Comparison of ENCODE assay signal across 27 cellular contexts in the genomic region with DNA sequence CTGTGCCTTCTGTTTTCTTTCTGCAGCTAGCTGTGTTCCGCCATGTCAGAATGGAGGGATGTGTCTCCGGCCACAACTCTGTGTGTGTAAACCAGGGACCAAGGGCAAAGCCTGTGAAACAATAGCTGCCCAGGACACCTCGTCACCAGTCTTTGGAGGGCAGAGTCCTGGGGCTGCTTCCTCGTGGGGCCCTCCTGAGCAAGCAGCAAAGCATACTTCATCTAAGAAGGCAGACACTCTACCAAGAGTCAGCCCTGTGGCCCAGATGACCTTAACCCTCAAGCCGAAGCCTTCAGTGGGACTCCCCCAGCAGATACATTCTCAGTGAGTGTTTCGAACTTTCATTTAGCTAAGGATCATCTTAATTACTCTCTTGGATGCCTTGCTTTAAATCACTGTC.
DNase-seq lines count a peak whose midpoint lies in the region; ATAC-seq and TF ChIP-seq lines count a peak whose summit lies in the region.
"Had no signal": no experiment of that assay in that cellular context is flagged by ENCODE, and none has a peak within 500 bp of the region (broad histone marks: within the 10 kb centered on the region; RNA-seq: fewer than 3 reads in every experiment).

No MANE protein-coding gene starts in this region.

- H3K27me3 ChIP-seq in ascending aorta (no peaks in the 10 kb centered on the region), heart right ventricle (no peaks in the 10 kb centered on the region), psoas muscle (ENCODE audit: insufficient read depth in 3 of 3, low read length in 2 of 3) (no peaks in the 10 kb centered on the region)
- H3K27me3 ChIP-seq: adrenal gland, breast epithelium, Peyer's patch, SJCRH30, vagina had no signal

- H3K9me3 ChIP-seq in ascending aorta (peaks cover 0 to 6% of the 10 kb centered on the region in 2 donors), heart right ventricle (peaks cover 0 to 9% (median 5%) of the 10 kb centered on the region in 11 donors), psoas muscle (peaks cover 5% of the 10 kb centered on the region)
- H3K9me3 ChIP-seq: adrenal gland, Peyer's patch, vagina had no signal

- 80 to 83% methylated on average over 6 of the region's 6 CpGs for WGBS in heart right ventricle, 2 donors
- 85 to 92% (median 90%) methylated on average over 6 of the region's 6 CpGs for WGBS in psoas muscle, 3 donors

- H3K36me3 ChIP-seq in ascending aorta (peaks cover 0 to 3% of the 10 kb centered on the region in 2 donors), heart right ventricle (peaks cover 0 to 8% (median 0%) of the 10 kb centered on the region in 9 donors), psoas muscle (ENCODE audit: insufficient read depth in 1 of 2, low read depth in 1 of 2) (no peaks in the 10 kb centered on the region)
- H3K36me3 ChIP-seq: adrenal gland, breast epithelium, Peyer's patch, spleen, vagina had no signal

- DNase-seq in EH (ENCODE audit: low read depth), result peak; percentile 24
- no peak for DNase-seq in ascending aorta (ENCODE audit: low spot score in 2 of 2)
- DNase-seq in heart right ventricle, result no peak
- DNase-seq in psoas muscle, result no peak
- DNase-seq in COLO668 (lab: John Stamatoyannopoulos, UW; ENCODE audit: unreplicated experiment), result no peak
- DNase-seq in stimulated activated CD4-positive, alpha-beta T cell treated with anti-CD3 and anti-CD28 coated beads, Interleukin-1b, Interleukin-23, amount 100 ng/mL, for 48 hours, result no peak
- DNase-seq: activated T-cell treated with anti-CD3 and anti-CD28 coated beads, Interleukin-2, amount 50 U/mL, for 1 hour; adrenal gland; C1 segment of cervical spinal cord; EL; endodermal cell; GOT3; Kasumi-1; NCI-H1694 treated with DMSO at 0.1 percent for 48 hours; NCI-H2171; NCI-H524 treated with DMSO at 0.1 percent for 48 hours; NK-92 treated with Interleukin-12 subunit alpha and Interleukin-12 subunit beta, amount 100 ng/mL, for 24 hours; occipital lobe; Peyer's patch; SJCRH30; spleen; stimulated activated CD4-positive, alpha-beta T cell treated with anti-CD3 and anti-CD28 coated beads, Interleukin-4, amount 100 ng/mL, for 1 hour had no signal

- H3K4me3 ChIP-seq in ascending aorta, result peak overlapping the region in 1 of 2 donors; percentile 18
- no peak overlapping the region for H3K4me3 ChIP-seq in heart right ventricle
- peak overlapping the region; percentile 10 for H3K4me3 ChIP-seq in psoas muscle
- H3K4me3 ChIP-seq: adrenal gland, breast epithelium, Peyer's patch, SJCRH30, spleen, vagina had no signal

- H3K27ac ChIP-seq in ascending aorta, result peak overlapping the region; percentile 61 to 68
- peak overlapping the region in 9 of 10 donors; percentile 1 to 76 (median 66) for H3K27ac ChIP-seq in heart right ventricle
- H3K27ac ChIP-seq in psoas muscle, result peak overlapping the region; percentile 84
- H3K27ac ChIP-seq: breast epithelium, Peyer's patch, SJCRH30, vagina had no signal

- TF ChIP-seq CTCF in ascending aorta (IDR thresholded peaks at IDR 0.05) (no peak), heart right ventricle (IDR thresholded peaks at IDR 0.05) (no peak), psoas muscle (IDR thresholded peaks at IDR 0.05) (no peak)

- H3K4me1 ChIP-seq in ascending aorta, result peaks cover 0 to 23% of the 10 kb centered on the region in 2 donors
- peaks cover 0 to 49% (median 31%) of the 10 kb centered on the region in 9 donors for H3K4me1 ChIP-seq in heart right ventricle
- H3K4me1 ChIP-seq in psoas muscle, result peaks cover 33% of the 10 kb centered on the region
- H3K4me1 ChIP-seq: adrenal gland, breast epithelium, spleen, vagina had no signal

- intact Hi-C loops in ascending aorta (cut with DNase I) (loop anchor here (10.0 kb wide), 1 partner anchor 396 kb away; a partner anchor contains a TSS), heart right ventricle (cut with DNase I) (loop anchor here in 1 of 10 donors (10.0 kb wide), 2 partner anchors 76 to 466 kb away; a partner anchor contains a TSS), psoas muscle (cut with DNase I) (no loop called here)

- peak in 3 of 8 donors; percentile 7 to 33 (median 8) for ATAC-seq in heart right ventricle
- no peak for ATAC-seq in psoas muscle
- ATAC-seq in HG02973 (IDR thresholded peaks at IDR 0.05; ENCODE audit: unreplicated experiment), result no peak
- ATAC-seq in HG03457 (IDR thresholded peaks at IDR 0.05; ENCODE audit: unreplicated experiment), result no peak
- ATAC-seq: stimulated activated memory B cell treated with anti-CD40 and anti-IgM and Interleukin-4, amounts not matched to agents 10 μg/mL and 1 μg/mL and 100 μg/mL, for 72 hours had no signal
